ENCODE assay signal across 2 cellular contexts in the genomic region with DNA sequence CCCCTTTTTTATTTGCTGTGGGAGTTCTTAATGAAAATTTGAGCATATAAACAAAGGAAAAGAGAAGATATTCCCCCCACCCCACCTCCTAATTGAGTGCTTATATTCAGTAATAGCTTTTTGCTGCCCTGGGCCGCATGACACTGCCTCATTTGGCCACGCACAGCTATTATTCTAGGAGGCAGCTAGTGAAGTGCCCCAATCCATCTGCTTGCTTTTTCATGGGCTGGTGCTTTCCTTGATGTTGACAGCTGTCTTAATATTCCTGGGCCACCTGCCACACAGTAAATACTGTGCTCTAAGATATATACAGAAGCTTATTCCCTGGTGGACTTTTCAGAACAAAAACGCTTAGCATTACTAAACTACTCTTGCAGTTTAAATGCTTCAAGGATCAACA.
TF ChIP-seq lines count a peak whose summit lies in the region.

No MANE protein-coding gene starts in this region.

TF ChIP-seq in SK-N-SH, 30 proteins besides CTCF, POLR2A, EP300 and RAD21 (continued from another document):
- TF ChIP-seq REST (IDR thresholded peaks at IDR 0.05; ENCODE audit: low read depth, low read length): no peak

TF ChIP-seq in SK-N-SH treated with all-trans-retinoic acid at 6 μM for 48 hours, 23 proteins besides CTCF, POLR2A, EP300 and RAD21 (continued from another document):
- TF ChIP-seq BACH2 (CRISPR knock-in tag; IDR thresholded peaks at IDR 0.05; ENCODE audit: borderline replicate concordance): no peak
- TF ChIP-seq TOX (CRISPR knock-in tag; IDR thresholded peaks at IDR 0.05; ENCODE audit: borderline replicate concordance): no peak
- TF ChIP-seq, protein P1, sequence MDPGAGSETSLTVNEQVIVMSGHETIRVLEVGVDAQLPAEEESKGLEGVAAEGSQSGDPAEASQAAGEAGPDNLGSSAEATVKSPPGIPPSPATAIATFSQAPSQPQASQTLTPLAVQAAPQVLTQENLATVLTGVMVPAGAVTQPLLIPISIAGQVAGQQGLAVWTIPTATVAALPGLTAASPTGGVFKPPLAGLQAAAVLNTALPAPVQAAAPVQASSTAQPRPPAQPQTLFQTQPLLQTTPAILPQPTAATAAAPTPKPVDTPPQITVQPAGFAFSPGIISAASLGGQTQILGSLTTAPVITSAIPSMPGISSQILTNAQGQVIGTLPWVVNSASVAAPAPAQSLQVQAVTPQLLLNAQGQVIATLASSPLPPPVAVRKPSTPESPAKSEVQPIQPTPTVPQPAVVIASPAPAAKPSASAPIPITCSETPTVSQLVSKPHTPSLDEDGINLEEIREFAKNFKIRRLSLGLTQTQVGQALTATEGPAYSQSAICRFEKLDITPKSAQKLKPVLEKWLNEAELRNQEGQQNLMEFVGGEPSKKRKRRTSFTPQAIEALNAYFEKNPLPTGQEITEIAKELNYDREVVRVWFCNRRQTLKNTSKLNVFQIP (CRISPR knock-in tag; IDR thresholded peaks at IDR 0.05; ENCODE audit: borderline replicate concordance, low read depth): no peak
- TF ChIP-seq ZFP30 (CRISPR knock-in tag; IDR thresholded peaks at IDR 0.05): no peak
- no peak for TF ChIP-seq TCF4 (CRISPR knock-in tag; IDR thresholded peaks at IDR 0.05; ENCODE audit: borderline replicate concordance)
- TF ChIP-seq RARB (CRISPR knock-in tag; IDR thresholded peaks at IDR 0.05): no peak
- TF ChIP-seq GLIS3 (CRISPR knock-in tag; IDR thresholded peaks at IDR 0.05): no peak
TF ChIP-seq in SK-N-SH treated with all-trans-retinoic acid at 6 μM for 48 hours: peak in this region for 0.
